In the genomic region with DNA sequence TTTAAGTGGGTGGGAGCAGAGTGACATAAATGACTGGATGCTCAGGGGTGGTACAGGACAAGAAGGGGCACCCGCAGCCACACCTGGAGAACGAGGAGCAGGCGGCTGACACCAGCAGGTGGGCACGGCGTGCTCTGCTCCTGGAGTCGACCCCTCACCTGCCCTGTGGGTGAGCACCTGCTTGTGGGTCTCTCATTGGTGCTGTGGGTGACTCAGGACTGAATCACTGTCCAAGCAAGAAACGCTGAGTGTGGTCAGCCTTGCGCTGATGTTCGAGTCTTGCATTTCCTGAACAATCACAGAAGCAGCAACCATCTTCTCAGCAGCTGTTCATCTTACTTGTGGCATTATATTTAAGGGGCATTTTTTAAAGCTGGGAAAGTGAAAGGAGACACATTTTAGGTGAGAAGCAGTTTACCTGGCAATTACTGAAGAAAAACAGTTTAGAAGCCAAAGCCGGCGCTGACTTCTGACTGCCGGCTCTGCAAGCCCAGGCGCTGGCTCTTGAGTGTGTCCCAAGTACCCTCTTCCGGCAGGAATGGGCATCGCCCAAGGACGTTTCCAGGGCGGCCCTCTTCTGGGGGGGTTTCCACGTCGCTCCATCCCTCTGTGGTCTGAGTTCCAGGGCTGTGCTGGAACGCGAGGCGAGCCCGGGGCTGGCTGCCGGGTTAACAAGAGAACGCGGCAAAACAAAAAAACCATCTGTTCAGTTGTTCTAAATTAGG, we compare ENCODE assay signal across 17 cellular contexts.
A peak's percentile ranks its signal among the peaks of the same experiment; 100 is the strongest.
DNase-seq lines count a peak whose midpoint lies in the region; FAIRE-seq and TF ChIP-seq lines count a peak whose summit lies in the region.
"Had no signal": no experiment of that assay in that cellular context is flagged by ENCODE, and none has a peak within 500 bp of the region (broad histone marks: within the 10 kb centered on the region; RNA-seq: fewer than 3 reads in every experiment).

No MANE protein-coding gene starts in this region.

- peaks cover 0 to 32% (median 0%) of the 10 kb centered on the region in 4 donors for H3K27me3 ChIP-seq in esophagus muscularis mucosa
- H3K27me3 ChIP-seq: upper lobe of left lung had no signal

- peak; percentile 2 for DNase-seq in NCI-H510A treated with DMSO at 0.1 percent for 48 hours (lab: John Stamatoyannopoulos, UW)
- no peak for DNase-seq in NCI-H510A (lab: John Stamatoyannopoulos, UW)
- DNase-seq in NCI-H460 (ENCODE audit: extremely low read depth, low read depth) = peak; percentile 22
- peak; percentile 36 for DNase-seq in dermis blood vessel endothelial cell
- DNase-seq in urothelium cell line (ENCODE audit: low spot score) = peak; percentile 52
- no peak for DNase-seq in CD1c-positive myeloid dendritic cell (ENCODE audit: extremely low spot score)
- DNase-seq in G401 (ENCODE audit: low spot score) = no peak
- DNase-seq in esophagus muscularis mucosa (ENCODE audit: extremely low spot score) = no peak
- DNase-seq: activated CD4-positive, CD25-positive, alpha-beta regulatory T cell; naive thymus-derived CD8-positive, alpha-beta T cell; NCI-H2081 treated with DMSO at 0.1 percent for 48 hours; NCI-H774; stimulated activated naive CD4-positive, alpha-beta T cell treated with Interleukin-2 at 50 U/mL for 16 hours; upper lobe of left lung had no signal

- in situ Hi-C loops in G401 (cut with HindIII; ENCODE audit: low sequenced_read_pairs) = no loop called here

- H3K4me3 ChIP-seq in esophagus muscularis mucosa = no peak overlapping the region
- H3K4me3 ChIP-seq: GM12878, upper lobe of left lung had no signal

- H3K9me3 ChIP-seq in esophagus muscularis mucosa = no peaks in the 10 kb centered on the region
- H3K9me3 ChIP-seq: upper lobe of left lung had no signal

- intact Hi-C loops in esophagus muscularis mucosa (cut with DNase I) = no loop called here

- peaks cover 0 to 7% (median 0%) of the 10 kb centered on the region in 4 donors for H3K4me1 ChIP-seq in esophagus muscularis mucosa

- TF ChIP-seq POLR2A in esophagus muscularis mucosa (IDR thresholded peaks at IDR 0.05; ENCODE audit: low read depth) = no peak

- FAIRE-seq in urothelium cell line (lab: Jason Lieb, UNC) = no peak
- FAIRE-seq: G401.6, GM12878, H54 had no signal

- TF ChIP-seq CTCF in esophagus muscularis mucosa (IDR thresholded peaks at IDR 0.05) = no peak

- no peaks in the 10 kb centered on the region for H3K36me3 ChIP-seq in esophagus muscularis mucosa
- H3K36me3 ChIP-seq: upper lobe of left lung had no signal

- TF ChIP-seq EP300 in esophagus muscularis mucosa (IDR thresholded peaks at IDR 0.05) = no peak

- no peak overlapping the region for H3K27ac ChIP-seq in esophagus muscularis mucosa (replicated peaks in 1 of 4)
- H3K27ac ChIP-seq: upper lobe of left lung had no signal

- 91% methylated on average over 17 of the region's 26 CpGs for WGBS in esophagus muscularis mucosa

Comparison
In these comparisons a context has a peak if more than half of its experiments do, and no peak if none do; other contexts are left out.
1. DNase-seq: peak in NCI-H510A treated with DMSO at 0.1 percent for 48 hours (single experiment), NCI-H460 (single experiment), dermis blood vessel endothelial cell (single experiment) and urothelium cell line (single experiment); none in NCI-H510A (single experiment), CD1c-positive myeloid dendritic cell (single experiment), G401 (single experiment) and esophagus muscularis mucosa (single experiment).